18 cellular contexts compared by ENCODE assay signal in the genomic region with DNA sequence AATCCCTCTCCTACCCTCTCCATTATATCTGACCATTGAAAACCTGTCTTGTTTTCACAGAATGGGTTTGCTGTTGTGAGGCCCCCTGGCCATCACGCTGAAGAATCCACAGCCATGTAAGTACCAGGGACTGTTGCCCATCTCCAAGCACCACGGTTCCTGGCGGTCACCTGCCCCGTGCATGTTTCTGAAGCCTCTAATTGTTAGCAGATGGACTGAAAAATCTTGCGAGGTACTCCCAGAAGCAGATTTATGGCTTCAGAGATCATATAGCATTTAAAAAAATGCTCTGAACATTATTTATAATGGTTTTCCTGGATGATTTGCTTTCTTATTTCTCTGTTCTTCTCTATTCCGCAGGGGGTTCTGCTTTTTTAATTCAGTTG.
"Had no signal": no experiment of that assay in that cellular context is flagged by ENCODE, and none has a peak within 500 bp of the region (broad histone marks: within the 10 kb centered on the region; RNA-seq: fewer than 3 reads in every experiment).

No MANE protein-coding gene starts in this region.

- H3K27me3 Mint-ChIP-seq: activated CD4-positive, alpha-beta memory T cell treated with anti-CD3 and anti-CD28 coated beads, Interleukin-2, amount 10 ng/mL, durations not matched to agents 7 days and 5 days; activated T-cell treated with anti-CD3 and anti-CD28 coated beads, Interleukin-2, amount 50 U/mL, for 24 hours had no signal

- H3K36me3 ChIP-seq: adrenal gland, cardiac muscle cell, gastroesophageal sphincter, right lobe of liver, spleen, thyroid gland, uterus had no signal

- H3K4me1 Mint-ChIP-seq: activated CD4-positive, alpha-beta memory T cell treated with anti-CD3 and anti-CD28 coated beads, Interleukin-2, amount 10 ng/mL, durations not matched to agents 7 days and 5 days had no signal

- H3K9me3 ChIP-seq: adrenal gland, gastroesophageal sphincter, psoas muscle, right lobe of liver, spleen, thyroid gland, uterus had no signal

- H3K4me3 Mint-ChIP-seq: activated CD4-positive, alpha-beta memory T cell treated with anti-CD3 and anti-CD28 coated beads, Interleukin-2, amount 10 ng/mL, durations not matched to agents 7 days and 5 days; activated T-cell treated with anti-CD3 and anti-CD28 coated beads, Interleukin-2, amount 50 U/mL, for 24 hours; endodermal cell; WTC11 had no signal

- H3K27me3 ChIP-seq: adrenal gland, cardiac muscle cell, dorsolateral prefrontal cortex, gastroesophageal sphincter, right lobe of liver, spleen, thyroid gland, uterus had no signal

- ATAC-seq: left colon, right lobe of liver, WTC11 had no signal

- H3K27ac ChIP-seq: adrenal gland, cardiac muscle cell, dorsolateral prefrontal cortex, gastroesophageal sphincter, psoas muscle, right lobe of liver, spleen, thyroid gland, uterus had no signal

- H3K9me3 Mint-ChIP-seq: endodermal cell, WTC11 had no signal

- H3K36me3 Mint-ChIP-seq: WTC11 had no signal

- DNase-seq: activated CD4-positive, alpha-beta memory T cell treated with anti-CD3 and anti-CD28 coated beads, Interleukin-2, amount 10 ng/mL, durations not matched to agents 7 days and 5 days; activated CD4-positive, alpha-beta T cell treated with anti-CD3 and anti-CD28 coated beads for 4 hours; activated naive CD4-positive, alpha-beta T cell treated with anti-CD3 and anti-CD28 coated beads, Interleukin-2, amount 50 U/mL, for 16 hours; activated T-cell treated with anti-CD3 and anti-CD28 coated beads, Interleukin-2, amount 50 U/mL, for 24 hours; adrenal gland; dorsolateral prefrontal cortex; endodermal cell; left colon; psoas muscle; right lobe of liver; spleen; T-helper 2 cell; thyroid gland had no signal

- H3K4me1 ChIP-seq: adrenal gland, psoas muscle, right lobe of liver, spleen, thyroid gland had no signal

- FAIRE-seq: islet of Langerhans had no signal

- H3K4me3 ChIP-seq: adrenal gland, cardiac muscle cell, dorsolateral prefrontal cortex, gastroesophageal sphincter, psoas muscle, right lobe of liver, spleen, thyroid gland, uterus had no signal

- H3K27ac Mint-ChIP-seq: activated CD4-positive, alpha-beta memory T cell treated with anti-CD3 and anti-CD28 coated beads, Interleukin-2, amount 10 ng/mL, durations not matched to agents 7 days and 5 days; activated T-cell treated with anti-CD3 and anti-CD28 coated beads, Interleukin-2, amount 50 U/mL, for 24 hours; endodermal cell; WTC11 had no signal
